8 cellular contexts compared by ENCODE assay signal in the genomic region with DNA sequence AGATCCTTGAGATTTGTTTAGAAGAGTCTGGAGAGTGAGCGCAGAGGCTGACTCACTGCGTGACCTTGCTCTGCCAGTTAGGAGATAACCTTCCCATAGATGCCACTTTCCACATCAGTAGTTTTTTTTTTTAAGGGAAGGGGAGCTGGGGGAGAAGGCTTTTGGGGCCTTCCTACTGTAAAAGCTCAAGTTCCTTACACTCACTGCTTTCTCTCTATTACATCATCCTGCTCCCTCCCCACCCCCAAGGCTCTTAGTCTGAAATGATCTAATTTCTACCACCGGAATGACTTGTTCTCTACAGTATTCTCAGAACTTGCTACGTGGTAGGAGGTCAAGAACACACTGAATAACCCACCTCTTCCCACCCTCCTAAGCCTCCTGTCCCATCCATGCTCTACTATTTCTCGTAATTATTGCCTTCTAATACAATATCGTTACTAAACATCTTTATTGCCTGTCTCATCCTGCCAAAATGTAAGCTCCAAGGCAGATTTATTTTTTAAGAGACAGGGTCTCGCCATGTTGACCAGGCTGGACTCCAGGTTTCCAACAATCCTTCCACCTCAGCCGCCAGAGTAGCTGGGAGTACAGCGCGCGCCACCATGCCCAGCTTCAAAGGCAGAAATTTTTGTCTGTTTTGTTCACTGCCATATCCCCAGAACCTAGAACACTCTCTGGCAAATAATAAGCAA. TPM values are rescaled to one million over a fixed set of nuclear protein-coding genes. Genes with fewer than 3 reads are reported as not detected.
DNase-seq lines count a peak whose midpoint lies in the region; ATAC-seq, FAIRE-seq and TF ChIP-seq lines count a peak whose summit lies in the region.

No MANE protein-coding gene starts in this region.

- no peaks in the 10 kb centered on the region for H3K27me3 Mint-ChIP-seq in CD8-positive, alpha-beta memory T cell

- H3K27me3 ChIP-seq in CD8-positive, alpha-beta memory T cell (ENCODE audit: insufficient read depth, low read length, poor library complexity, severe bottlenecking) = no peaks in the 10 kb centered on the region
- H3K27me3 ChIP-seq in pancreas = no peaks in the 10 kb centered on the region

- DNase-seq in CD8-positive, alpha-beta memory T cell = no peak
- DNase-seq in HUDEP-2 (lab: John Stamatoyannopoulos, UW; ENCODE audit: unreplicated experiment in 76 of 76) (peak in 43 of 76 experiments; percentile 13 to 74 (median 44)), erythroblast (lab: John Stamatoyannopoulos, UW) (peak; percentile 91 to 94), pancreas (peak in 1 of 6 donors; percentile 58)

- 15 to 16% methylated on average over 11 of the region's 11 CpGs for WGBS in pancreas, 2 donors

- TF ChIP-seq POLR2A in erythroblast (IDR thresholded peaks at IDR 0.05; ENCODE audit: low read length) = peak; percentile 92

- peak overlapping the region; percentile 85 to 98 (median 95) for H3K27ac Mint-ChIP-seq in CD8-positive, alpha-beta memory T cell

- peaks cover 3% of the 10 kb centered on the region for H3K36me3 ChIP-seq in CD8-positive, alpha-beta memory T cell (ENCODE audit: insufficient read depth, low read length)
- H3K36me3 ChIP-seq in pancreas = peaks cover 0 to 3% (median under 1%) of the 10 kb centered on the region in 3 donors

- FAIRE-seq in pancreas (lab: Jason Lieb, UNC) = no peak

- peak overlapping the region; percentile 93 for H3K4me3 ChIP-seq in CD8-positive, alpha-beta memory T cell (ENCODE audit: low read length)
- peak overlapping the region; percentile 83 to 99 (median 93) for H3K4me3 ChIP-seq in pancreas

- H3K4me3 Mint-ChIP-seq in CD8-positive, alpha-beta memory T cell = peak overlapping the region; percentile 87 to 96 (median 92)

- H3K4me1 ChIP-seq in CD8-positive, alpha-beta memory T cell (ENCODE audit: insufficient read depth, low read length) = peaks cover 22% of the 10 kb centered on the region
- peaks cover 0 to 14% (median 10%) of the 10 kb centered on the region in 3 donors for H3K4me1 ChIP-seq in pancreas

- H3K4me1 Mint-ChIP-seq in CD8-positive, alpha-beta memory T cell = peaks cover 23 to 32% (median 28%) of the 10 kb centered on the region in 3 donors

- H3K9me3 ChIP-seq in CD8-positive, alpha-beta memory T cell (ENCODE audit: low read length) = no peaks in the 10 kb centered on the region
- no peaks in the 10 kb centered on the region for H3K9me3 ChIP-seq in pancreas

- CTCF ChIA-PET in CD8-positive, alpha-beta memory T cell (lab: Charles Lee) = interaction anchor here (0.7 to 4.5 kb wide), 4 partner anchors 10 to 29 kb away, joined by 3 to 47 read pairs (median 4); a partner anchor contains a TSS

- TF ChIP-seq CTCF in VCaP (conservative IDR thresholded peaks at IDR 0.05) (no peak), pancreas (IDR thresholded peaks at IDR 0.05) (no peak)

- intact Hi-C loops in pancreas (cut with DNase I) = no loop called here

- POLR2A ChIA-PET in CD8-positive, alpha-beta memory T cell (lab: Charles Lee) = interaction anchor here (0.6 to 1.5 kb wide), 3 partner anchors 28 to 73 kb away, joined by 3 to 12 read pairs (median 3); a partner anchor contains a TSS

- H3K27ac ChIP-seq in CD8-positive, alpha-beta memory T cell (ENCODE audit: low read depth, low read length) = peak overlapping the region; percentile 91
- H3K27ac ChIP-seq in VCaP (peak overlapping the region; percentile 87), pancreas (peak overlapping the region in 1 of 4 donors; percentile 95)

- ATAC-seq in pancreas = no peak
- no peak for ATAC-seq in GM19324 (IDR thresholded peaks at IDR 0.05; ENCODE audit: low FRiP score, unreplicated experiment)
- ATAC-seq in GM21423 (IDR thresholded peaks at IDR 0.05; ENCODE audit: unreplicated experiment) = no peak
- no peak for ATAC-seq in HG02610 (IDR thresholded peaks at IDR 0.05; ENCODE audit: unreplicated experiment)

- H3K9me3 Mint-ChIP-seq in CD8-positive, alpha-beta memory T cell = no peaks in the 10 kb centered on the region

- H3K36me3 Mint-ChIP-seq in CD8-positive, alpha-beta memory T cell = peaks cover 0 to 20% (median 4%) of the 10 kb centered on the region in 3 donors

RNA-seq across cellular contexts. Expression of a gene that starts 1.2 kb away (rescaled TPM):
- total RNA-seq in CD8-positive, alpha-beta memory T cell = 100 to 1,000 TPM; 179 to 204 TPM
- 36.0 TPM for polyA plus RNA-seq in CD8-positive, alpha-beta memory T cell
- 10 to 100 TPM; 23.3 to 56.7 (median 33.1) TPM for total RNA-seq in pancreas
- polyA plus RNA-seq in pancreas = 10 to 100 TPM; 42.5 to 63.9 TPM

RNA-seq across cellular contexts. Expression of a gene that starts 1.7 kb away (rescaled TPM):
- not detected for total RNA-seq in CD8-positive, alpha-beta memory T cell
- not detected for polyA plus RNA-seq in CD8-positive, alpha-beta memory T cell
- not detected for total RNA-seq in pancreas
- not detected for polyA plus RNA-seq in pancreas

RNA-seq across cellular contexts. Expression of a gene that starts 28.6 kb away (rescaled TPM):
- total RNA-seq in CD8-positive, alpha-beta memory T cell = 1,000 to 10,000 TPM; 1,478 to 1,485 TPM
- polyA plus RNA-seq in CD8-positive, alpha-beta memory T cell = 2,003 TPM
- total RNA-seq in pancreas = 100 to 1,000 TPM; 524 to 926 (median 654) TPM
- 1,000 to 10,000 TPM in 1 of 2 donors, 100 to 1,000 TPM in 1; 951 to 1,510 TPM for polyA plus RNA-seq in pancreas

RNA-seq across cellular contexts. Expression of a gene that starts 37.9 kb away (rescaled TPM):
- 1 to 10 TPM; 1.4 to 2.3 TPM for total RNA-seq in CD8-positive, alpha-beta memory T cell
- polyA plus RNA-seq in CD8-positive, alpha-beta memory T cell = 4.0 TPM
- total RNA-seq in pancreas = 1 to 10 TPM; 2.1 to 5.5 (median 3.5) TPM
- 10 to 100 TPM; 12.9 to 16.9 TPM for polyA plus RNA-seq in pancreas

RNA-seq across cellular contexts. Expression of a gene that starts 38.4 kb away (rescaled TPM):
- total RNA-seq in CD8-positive, alpha-beta memory T cell = 10 to 100 TPM; 60.6 to 62.1 TPM
- polyA plus RNA-seq in CD8-positive, alpha-beta memory T cell = 117 TPM
- 10 to 100 TPM; 14.0 to 25.9 (median 23.5) TPM for total RNA-seq in pancreas
- 10 to 100 TPM; 59.3 to 77.5 TPM for polyA plus RNA-seq in pancreas

Comparison
In these comparisons a context has a peak if more than half of its experiments do, and no peak if none do; other contexts are left out.
1. DNase-seq: peak in HUDEP-2 (43 of 76) and erythroblast (2 of 2); none in CD8-positive, alpha-beta memory T cell (0 of 5).